Comparison of ENCODE assay signal across 19 cellular contexts in the genomic region with DNA sequence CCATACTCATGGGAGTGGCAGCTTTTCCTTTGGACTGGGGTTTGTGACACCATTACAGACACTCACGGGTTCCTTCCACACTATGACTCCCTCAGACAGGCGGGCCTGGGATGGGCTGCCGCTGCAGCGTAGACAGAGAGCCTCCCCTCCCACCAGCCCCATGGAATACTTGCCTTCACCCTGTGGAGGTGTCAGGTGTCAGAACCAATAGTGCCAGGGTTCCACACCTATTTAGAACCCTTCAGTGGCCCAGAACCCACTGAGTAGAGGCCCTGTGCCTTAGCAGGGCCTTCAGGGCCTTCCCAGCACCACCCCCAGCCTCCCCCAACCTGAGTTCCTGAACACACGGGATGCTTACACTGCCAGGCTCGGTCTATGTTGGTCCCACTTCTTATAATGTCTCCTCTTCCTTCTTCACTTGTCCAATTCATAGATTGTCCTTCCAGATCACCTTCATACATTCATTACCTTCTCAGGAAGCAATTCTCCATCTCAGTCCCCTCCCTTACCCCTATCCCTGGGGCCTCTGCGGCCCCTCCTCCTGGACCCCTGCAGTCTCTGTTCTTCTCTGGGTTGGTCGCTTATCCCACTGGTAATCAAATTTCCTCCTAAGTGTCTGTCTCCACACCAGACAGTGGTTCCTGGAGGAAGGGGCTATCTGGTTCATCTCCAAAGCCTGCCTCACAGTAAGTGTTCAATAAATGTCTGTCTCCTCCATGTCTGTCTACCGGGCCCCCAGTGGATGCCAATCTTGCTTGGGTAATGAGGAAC. TPM values are rescaled to one million over a fixed set of nuclear protein-coding genes. Genes with fewer than 3 reads are reported as not detected.
DNase-seq lines count a peak whose midpoint lies in the region; ATAC-seq and TF ChIP-seq lines count a peak whose summit lies in the region.
"Had no signal": no experiment of that assay in that cellular context is flagged by ENCODE, and none has a peak within 500 bp of the region (broad histone marks: within the 10 kb centered on the region; RNA-seq: fewer than 3 reads in every experiment).

No MANE protein-coding gene starts in this region.

- no peaks in the 10 kb centered on the region for H3K4me1 Mint-ChIP-seq in T-helper 2 cell treated with Interferon-gamma antibody and Interleukin-4, amounts not matched to agents 5 μg/mL and 100 μg/mL, for 36 hours (ENCODE audit: low read depth)

- peak overlapping the region; percentile 51 for H2AFZ ChIP-seq in parathyroid adenoma

- H3K4me2 ChIP-seq in parathyroid adenoma (ENCODE audit: low read length) = no peak overlapping the region
- H3K4me2 ChIP-seq: KMS-11 had no signal

- TF ChIP-seq CTCF in VCaP (conservative IDR thresholded peaks at IDR 0.05) (no peak), parathyroid adenoma (IDR thresholded peaks at IDR 0.05) (no peak)

- DNase-seq in H7 = peak; percentile 57
- DNase-seq in islet precursor cell = peak; percentile 59
- DNase-seq in T-helper 2 cell treated with Interferon-gamma antibody and Interleukin-4, amounts not matched to agents 5 μg/mL and 100 μg/mL, for 36 hours (ENCODE audit: low spot score) = no peak
- DNase-seq: ACHN, AML-193, COR-L47, EL, NCI-H1048, NCI-H1436 treated with DMSO at 0.1 percent for 48 hours, NCI-H2081, NCI-H510A treated with DMSO at 0.1 percent for 48 hours, Right ventricle myocardium superior had no signal

- H3K27me3 Mint-ChIP-seq in T-helper 2 cell treated with Interferon-gamma antibody and Interleukin-4, amounts not matched to agents 5 μg/mL and 100 μg/mL, for 36 hours (ENCODE audit: low read depth) = peaks cover 61% of the 10 kb centered on the region

- H3K4me3 ChIP-seq in H7 (ENCODE audit: insufficient read depth, low read depth, low read length) = no peak overlapping the region
- no peak overlapping the region for H3K4me3 ChIP-seq in parathyroid adenoma (ENCODE audit: low read depth, low read length)

- H3K9me3 Mint-ChIP-seq in T-helper 2 cell treated with Interferon-gamma antibody and Interleukin-4, amounts not matched to agents 5 μg/mL and 100 μg/mL, for 36 hours = no peaks in the 10 kb centered on the region

- no peak overlapping the region for H3K4me3 Mint-ChIP-seq in T-helper 2 cell treated with Interferon-gamma antibody and Interleukin-4, amounts not matched to agents 5 μg/mL and 100 μg/mL, for 36 hours

- peaks cover 4% of the 10 kb centered on the region for H3K4me1 ChIP-seq in parathyroid adenoma

- no peak for ATAC-seq in GM19395 (IDR thresholded peaks at IDR 0.05; ENCODE audit: unreplicated experiment)
- no peak for ATAC-seq in GM18511 (IDR thresholded peaks at IDR 0.05; ENCODE audit: unreplicated experiment)
- ATAC-seq in HG02588 (IDR thresholded peaks at IDR 0.05; ENCODE audit: unreplicated experiment) = no peak

- H3K27ac Mint-ChIP-seq in T-helper 2 cell treated with Interferon-gamma antibody and Interleukin-4, amounts not matched to agents 5 μg/mL and 100 μg/mL, for 36 hours = no peak overlapping the region

- H3K9me3 ChIP-seq in parathyroid adenoma (ENCODE audit: control insufficient read depth, low read length) = no peaks in the 10 kb centered on the region

- no peaks in the 10 kb centered on the region for H3K36me3 ChIP-seq in H7 (replicated peaks; ENCODE audit: control insufficient read depth, insufficient read depth, low read length)
- no peaks in the 10 kb centered on the region for H3K36me3 ChIP-seq in parathyroid adenoma (ENCODE audit: control insufficient read depth, insufficient read depth, low read length)

- H3K36me3 Mint-ChIP-seq in T-helper 2 cell treated with Interferon-gamma antibody and Interleukin-4, amounts not matched to agents 5 μg/mL and 100 μg/mL, for 36 hours (ENCODE audit: low read depth) = no peaks in the 10 kb centered on the region

- no peak overlapping the region for H3K9ac ChIP-seq in parathyroid adenoma
- H3K9ac ChIP-seq: KMS-11 had no signal

- H3K27me3 ChIP-seq in H7 (ENCODE audit: control insufficient read depth, insufficient read depth, low read length) (peaks cover 10% of the 10 kb centered on the region), parathyroid adenoma (ENCODE audit: control insufficient read depth, insufficient read depth, low read length) (no peaks in the 10 kb centered on the region)

- no peaks in the 10 kb centered on the region for H3K79me2 ChIP-seq in parathyroid adenoma

- H3K27ac ChIP-seq in VCaP (peak overlapping the region; percentile 57; the same call in 1 of the 2 replicates), parathyroid adenoma (no peak overlapping the region)
- H3K27ac ChIP-seq: KMS-11 had no signal

RNA-seq across cellular contexts. Expression of a gene that starts 1.4 kb away (rescaled TPM):
- 0.69 and 1.3 TPM in 2 replicates for total RNA-seq in H7 (2014; rRNA removed; shearing (Covaris generic))
- total RNA-seq: M059J, Right ventricle myocardium superior had no signal

RNA-seq across cellular contexts. Expression of a gene that starts 29.2 kb away (rescaled TPM):
- total RNA-seq in H7 (2014; rRNA removed; shearing (Covaris generic)) = 2.2 and 3.5 TPM in 2 replicates
- total RNA-seq: M059J, Right ventricle myocardium superior had no signal

RNA-seq across cellular contexts. Expression of a gene that starts 29.5 kb away (rescaled TPM):
- 826 and 946 TPM in 2 replicates for total RNA-seq in H7 (2014; rRNA removed; shearing (Covaris generic))
